ENCODE assay signal across 20 cellular contexts in the genomic region with DNA sequence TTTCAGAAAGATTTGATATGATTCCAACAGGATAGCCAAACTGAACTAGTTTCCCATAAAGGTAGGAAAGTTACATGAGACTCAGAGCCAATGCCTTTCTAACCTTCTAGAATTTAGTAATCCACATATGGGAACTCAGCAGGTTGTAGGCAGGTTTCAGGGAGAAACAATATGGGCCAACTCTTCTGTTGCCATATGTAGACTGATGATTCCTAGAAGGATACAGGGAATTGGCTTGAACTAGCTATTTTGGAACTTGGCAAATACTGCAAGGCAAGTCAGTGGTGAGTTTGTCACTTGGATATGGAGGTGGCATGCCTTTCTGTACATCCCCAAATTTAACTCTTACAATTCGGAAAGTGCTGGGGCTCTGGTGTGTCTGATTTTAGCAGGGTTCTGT. TPM values are rescaled to one million over a fixed set of nuclear protein-coding genes. Genes with fewer than 3 reads are reported as not detected.
DNase-seq lines count a peak whose midpoint lies in the region; ATAC-seq and TF ChIP-seq lines count a peak whose summit lies in the region.
"Had no signal": no experiment of that assay in that cellular context is flagged by ENCODE, and none has a peak within 500 bp of the region (broad histone marks: within the 10 kb centered on the region; RNA-seq: fewer than 3 reads in every experiment).

No MANE protein-coding gene starts in this region.

- H3K27ac Mint-ChIP-seq in MCF 10A (ENCODE audit: low read depth, unreplicated experiment) (no peak overlapping the region), immature natural killer cell (peak overlapping the region in 1 of 6 donors; percentile 67)
- H3K27ac Mint-ChIP-seq: CD14-positive monocyte, HFFc6, IgD-negative memory B cell had no signal

- H3K4me3 Mint-ChIP-seq in MCF 10A (ENCODE audit: unreplicated experiment) (no peak overlapping the region), immature natural killer cell (no peak overlapping the region)
- H3K4me3 Mint-ChIP-seq: CD14-positive monocyte; CD4-positive, alpha-beta memory T cell; HFFc6; IgD-negative memory B cell had no signal

- peaks cover 0 to 5% of the 10 kb centered on the region in 2 donors for H3K4me1 ChIP-seq in breast epithelium
- H3K4me1 ChIP-seq: BLaER1 had no signal

- CTCF ChIA-PET in MCF 10A (lab: Yijun Ruan, JAX), result interaction anchor here (1.6 to 5.5 kb wide), 2 partner anchors 14 to 1153 kb away, joined by 6 to 62 read pairs; a partner anchor contains a TSS

- H3K36me3 ChIP-seq in breast epithelium, result no peaks in the 10 kb centered on the region

- no peak for ATAC-seq in omental fat pad (ENCODE audit: low FRiP score)
- ATAC-seq: HCT116, HepG2 had no signal

- POLR2A ChIA-PET in MCF 10A (lab: Yijun Ruan, JAX), result no interaction called here

- H3K27me3 ChIP-seq in breast epithelium, result no peaks in the 10 kb centered on the region
- H3K27me3 ChIP-seq: BLaER1 had no signal

- H3K36me3 Mint-ChIP-seq in MCF 10A (ENCODE audit: insufficient read depth, unreplicated experiment) (peaks cover 86% of the 10 kb centered on the region), immature natural killer cell (peaks cover 20 to 58% (median 47%) of the 10 kb centered on the region in 3 donors)

- H3K27me3 Mint-ChIP-seq in MCF 10A (ENCODE audit: insufficient read depth, unreplicated experiment) (no peaks in the 10 kb centered on the region), immature natural killer cell (ENCODE audit: low read depth in 3 of 3) (peaks cover 0 to 2% (median under 1%) of the 10 kb centered on the region in 3 donors)
- H3K27me3 Mint-ChIP-seq: CD4-positive, alpha-beta memory T cell; IgD-negative memory B cell had no signal

- H3K9me3 Mint-ChIP-seq in MCF 10A (ENCODE audit: unreplicated experiment) (no peaks in the 10 kb centered on the region), immature natural killer cell (no peaks in the 10 kb centered on the region)
- H3K9me3 Mint-ChIP-seq: CD14-positive monocyte, HFFc6, IgD-negative memory B cell had no signal

- no peak for TF ChIP-seq POLR2A in breast epithelium (IDR thresholded peaks at IDR 0.05)

- no peaks in the 10 kb centered on the region for H3K9me3 ChIP-seq in breast epithelium
- H3K9me3 ChIP-seq: BLaER1 had no signal

- H3K4me3 ChIP-seq in breast epithelium, result no peak overlapping the region
- H3K4me3 ChIP-seq: BLaER1 had no signal

- intact Hi-C loops in breast epithelium (cut with DNase I; ENCODE audit: low total_unique reads), result no loop called here
- intact Hi-C loops in MCF 10A (cut with micrococcal nuclease), result no loop called here

- BruUV-seq in MCF 10A (replicated peaks; lab: Mats Ljungman, UMichigan), result no TSS peak

- H3K4me1 Mint-ChIP-seq in MCF 10A (ENCODE audit: insufficient read depth, unreplicated experiment), result no peaks in the 10 kb centered on the region
- no peaks in the 10 kb centered on the region for H3K4me1 Mint-ChIP-seq in immature natural killer cell
- H3K4me1 Mint-ChIP-seq: CD14-positive monocyte had no signal

- TF ChIP-seq CTCF in breast epithelium (IDR thresholded peaks at IDR 0.05) (no peak), MCF 10A (IDR thresholded peaks at IDR 0.05; ENCODE audit: unreplicated experiment) (no peak), omental fat pad (IDR thresholded peaks at IDR 0.05) (no peak)

- peak overlapping the region; percentile 50 to 73 for H3K27ac ChIP-seq in breast epithelium
- H3K27ac ChIP-seq: BLaER1 had no signal

- DNase-seq in breast epithelium (ENCODE audit: low spot score in 2 of 2), result no peak
- no peak for DNase-seq in MCF 10A (ENCODE audit: unreplicated experiment)
- peak; percentile 84 for DNase-seq in cerebellum (ENCODE audit: low spot score)
- DNase-seq in pons (ENCODE audit: low spot score), result peak; percentile 28
- DNase-seq in NCI-H226, result no peak
- no peak for DNase-seq in omental fat pad (ENCODE audit: low spot score)
- no peak for DNase-seq in immature natural killer cell
- DNase-seq: 8988T; CD4-positive, alpha-beta memory T cell; DMS153; DMS79; GF-D8; GOT3; H7; HFFc6 had no signal

RNA-seq across cellular contexts. Expression of a gene that starts 15.5 kb away (rescaled TPM):
- 10 to 100 TPM; 38.9 to 66.3 (median 47.2) TPM for total RNA-seq in breast epithelium
- 19.6 and 25.1 TPM in 2 replicates for total RNA-seq in MCF 10A (2022)
- total RNA-seq in cerebellum, result 51.9 TPM
- total RNA-seq in omental fat pad, result 10 to 100 TPM; 27.7 to 45.6 (median 29.6) TPM
- polyA plus RNA-seq in immature natural killer cell, result 10 to 100 TPM; 12.2 to 13.0 (median 12.5) TPM

RNA-seq across cellular contexts. Expression of a gene that starts 19.1 kb away (rescaled TPM):
- 10 to 100 TPM; 43.5 to 57.8 (median 46.9) TPM for total RNA-seq in breast epithelium
- 24.8 and 28.6 TPM in 2 replicates for total RNA-seq in MCF 10A (2022)
- 46.2 TPM for total RNA-seq in cerebellum
- total RNA-seq in omental fat pad, result 10 to 100 TPM; 35.5 to 47.4 (median 40.7) TPM
- 100 to 1,000 TPM in 1 of 3 donors, 10 to 100 TPM in 2; 62.1 to 162 (median 75.4) TPM for polyA plus RNA-seq in immature natural killer cell

Comparison
In these comparisons a context has a peak if more than half of its experiments do, and no peak if none do; other contexts are left out.
1. DNase-seq: peak in cerebellum (single experiment) and pons (single experiment); none in breast epithelium (0 of 2), MCF 10A (single experiment), NCI-H226 (single experiment), omental fat pad (single experiment) and immature natural killer cell (0 of 3).